Comparison of ENCODE assay signal across 30 cellular contexts in genomic region chr11:61736310-61736709, GRCh38. TPM values are rescaled to one million over a fixed set of nuclear protein-coding genes. Genes with fewer than 3 reads are reported as not detected.
"Had no signal": no experiment of that assay in that cellular context is flagged by ENCODE, and none has a peak within 500 bp of the region (broad histone marks: within the 10 kb centered on the region; RNA-seq: fewer than 3 reads in every experiment).

No MANE protein-coding gene starts in this region.

- H3K4me3 ChIP-seq: coronary artery, esophagus muscularis mucosa, heart right ventricle, left ventricle myocardium inferior, lung, mucosa of descending colon, ovary, prostate gland, skin epidermis, thyroid gland, upper lobe of left lung had no signal

- H3K36me3 Mint-ChIP-seq: activated CD8-positive, alpha-beta memory T cell treated with anti-CD3 and anti-CD28 coated beads, Interleukin-2, amount 10 ng/mL, durations not matched to agents 7 days and 5 days; activated naive CD4-positive, alpha-beta T cell treated with anti-CD3 and anti-CD28 coated beads, Interleukin-2, amount 50 U/mL, for 24 hours had no signal

- H3K4me3 Mint-ChIP-seq: activated CD4-positive, alpha-beta T cell treated with anti-CD3 and anti-CD28 coated beads for 36 hours; activated CD8-positive, alpha-beta memory T cell treated with anti-CD3 and anti-CD28 coated beads, Interleukin-2, amount 10 ng/mL, durations not matched to agents 7 days and 5 days; activated CD8-positive, alpha-beta T cell treated with anti-CD3 and anti-CD28 coated beads, Interleukin-2, amount 10 ng/mL, durations not matched to agents 7 days and 5 days; activated naive CD4-positive, alpha-beta T cell treated with anti-CD3 and anti-CD28 coated beads, Interleukin-2, amount 50 U/mL, for 24 hours; activated naive CD8-positive, alpha-beta T cell treated with anti-CD3 and anti-CD28 coated beads, Interleukin-2, amount 50 U/mL, for 24 hours; nephron; stimulated activated naive CD8-positive, alpha-beta T cell treated with anti-CD3 and anti-CD28 coated beads, Interleukin-15, amount 100 ng/mL, for 72 hours had no signal

- ATAC-seq: activated CD4-positive, alpha-beta T cell treated with anti-CD3 and anti-CD28 coated beads for 36 hours; activated CD8-positive, alpha-beta memory T cell treated with anti-CD3 and anti-CD28 coated beads, Interleukin-2, amount 10 ng/mL, durations not matched to agents 7 days and 5 days; activated CD8-positive, alpha-beta T cell treated with anti-CD3 and anti-CD28 coated beads, Interleukin-2, amount 10 ng/mL, durations not matched to agents 7 days and 5 days; activated naive CD8-positive, alpha-beta T cell treated with anti-CD3 and anti-CD28 coated beads, Interleukin-2, amount 50 U/mL, for 24 hours; heart right ventricle; mucosa of descending colon; sciatic nerve; stimulated activated naive CD8-positive, alpha-beta T cell treated with anti-CD3 and anti-CD28 coated beads, Interleukin-15, amount 100 ng/mL, for 72 hours had no signal

- H3K27me3 ChIP-seq: esophagus muscularis mucosa, heart right ventricle, neutrophil, ovary, thyroid gland, upper lobe of left lung had no signal

- H3K36me3 ChIP-seq: neutrophil, ovary, thyroid gland had no signal

- H3K9me3 Mint-ChIP-seq: activated naive CD4-positive, alpha-beta T cell treated with anti-CD3 and anti-CD28 coated beads, Interleukin-2, amount 50 U/mL, for 24 hours; activated naive CD8-positive, alpha-beta T cell treated with anti-CD3 and anti-CD28 coated beads, Interleukin-2, amount 50 U/mL, for 24 hours; activated T-helper 2 cell treated with anti-CD3 and anti-CD28 coated beads, Interferon-gamma antibody, Interleukin-2, Interleukin-4, amounts not matched to agents 10 μg/mL and 5 μg/mL and 100 μg/mL, durations not matched to agents 14 hours and 24 hours and 36 hours; nephron; stimulated activated naive CD8-positive, alpha-beta T cell treated with anti-CD3 and anti-CD28 coated beads, Interleukin-15, amount 100 ng/mL, for 72 hours had no signal

- H3K9me3 ChIP-seq: esophagus muscularis mucosa, heart right ventricle, left ventricle myocardium inferior, mucosa of descending colon, neutrophil, ovary, prostate gland, thyroid gland, upper lobe of left lung had no signal

- DNase-seq: activated CD4-positive, alpha-beta T cell treated with anti-CD3 and anti-CD28 coated beads for 36 hours; activated CD4-positive, CD25-positive, alpha-beta regulatory T cell; activated CD8-positive, alpha-beta memory T cell treated with anti-CD3 and anti-CD28 coated beads, Interleukin-2, amount 10 ng/mL, durations not matched to agents 7 days and 5 days; activated CD8-positive, alpha-beta T cell treated with anti-CD3 and anti-CD28 coated beads, Interleukin-2, amount 10 ng/mL, durations not matched to agents 7 days and 5 days; activated naive CD8-positive, alpha-beta T cell treated with anti-CD3 and anti-CD28 coated beads, Interleukin-2, amount 50 U/mL, for 24 hours; activated T-cell treated with anti-CD3 and anti-CD28 coated beads, Interleukin-2, amount 50 U/mL, for 48 hours; cerebellar nuclear complex; foreskin melanocyte; heart right ventricle; kidney glomerular epithelial cell; left ventricle myocardium inferior; mucosa of descending colon; ovary; retina; stimulated activated CD4-positive, alpha-beta T cell treated with anti-CD3 and anti-CD28 coated beads, Interleukin-12 subunit alpha, Interleukin-12 subunit beta, amount 100 ng/mL, for 4 hours; stimulated activated CD4-positive, alpha-beta T cell treated with anti-CD3 and anti-CD28 coated beads, Interleukin-4, amount 100 ng/mL, for 1 hour; stimulated activated naive CD8-positive, alpha-beta T cell treated with anti-CD3 and anti-CD28 coated beads, Interleukin-15, amount 100 ng/mL, for 72 hours; substantia nigra; thyroid gland; upper lobe of left lung had no signal

- H3K27me3 Mint-ChIP-seq: activated CD4-positive, alpha-beta T cell treated with anti-CD3 and anti-CD28 coated beads for 36 hours; activated CD8-positive, alpha-beta memory T cell treated with anti-CD3 and anti-CD28 coated beads, Interleukin-2, amount 10 ng/mL, durations not matched to agents 7 days and 5 days; activated naive CD4-positive, alpha-beta T cell treated with anti-CD3 and anti-CD28 coated beads, Interleukin-2, amount 50 U/mL, for 24 hours; activated naive CD8-positive, alpha-beta T cell treated with anti-CD3 and anti-CD28 coated beads, Interleukin-2, amount 50 U/mL, for 24 hours; stimulated activated naive CD8-positive, alpha-beta T cell treated with anti-CD3 and anti-CD28 coated beads, Interleukin-15, amount 100 ng/mL, for 72 hours had no signal

- H3K27ac Mint-ChIP-seq: activated CD4-positive, alpha-beta T cell treated with anti-CD3 and anti-CD28 coated beads for 36 hours; activated CD8-positive, alpha-beta memory T cell treated with anti-CD3 and anti-CD28 coated beads, Interleukin-2, amount 10 ng/mL, durations not matched to agents 7 days and 5 days; activated CD8-positive, alpha-beta T cell treated with anti-CD3 and anti-CD28 coated beads, Interleukin-2, amount 10 ng/mL, durations not matched to agents 7 days and 5 days; activated naive CD4-positive, alpha-beta T cell treated with anti-CD3 and anti-CD28 coated beads, Interleukin-2, amount 50 U/mL, for 24 hours; activated naive CD8-positive, alpha-beta T cell treated with anti-CD3 and anti-CD28 coated beads, Interleukin-2, amount 50 U/mL, for 24 hours; activated T-helper 2 cell treated with anti-CD3 and anti-CD28 coated beads, Interferon-gamma antibody, Interleukin-2, Interleukin-4, amounts not matched to agents 10 μg/mL and 5 μg/mL and 100 μg/mL, durations not matched to agents 14 hours and 24 hours and 36 hours; nephron; stimulated activated naive CD8-positive, alpha-beta T cell treated with anti-CD3 and anti-CD28 coated beads, Interleukin-15, amount 100 ng/mL, for 72 hours had no signal

- H3K4me1 ChIP-seq: prostate gland had no signal

- H3K27ac ChIP-seq: coronary artery, esophagus muscularis mucosa, heart right ventricle, left ventricle myocardium inferior, neutrophil, ovary, prostate gland, skin epidermis, thyroid gland, upper lobe of left lung had no signal

RNA-seq across cellular contexts. Expression of gene DAGLA, which starts 56.1 kb away (rescaled TPM):
- total RNA-seq: activated CD8-positive, alpha-beta memory T cell treated with anti-CD3 and anti-CD28 coated beads, Interleukin-2, amount 10 ng/mL, durations not matched to agents 7 days and 5 days had no signal
